1 cellular context compared by ENCODE assay signal in genomic region chr10:76874896-76875295, GRCh38.
TF ChIP-seq lines count a peak whose summit lies in the region.

No MANE protein-coding gene starts in this region.

TF ChIP-seq in H1, 55 proteins besides CTCF, POLR2A, EP300 and RAD21 (continued from another document):
- TF ChIP-seq EZH2 (IDR thresholded peaks at IDR 0.05; ENCODE audit: low read depth, low read length, severe bottlenecking) (no peak), CEBPB (IDR thresholded peaks at IDR 0.05; ENCODE audit: low read depth, low read length) (no peak), KDM5A (IDR thresholded peaks at IDR 0.05; ENCODE audit: low read length) (no peak), CHD7 (IDR thresholded peaks at IDR 0.05; ENCODE audit: insufficient replicate concordance, low read length) (no peak), TAF1 (IDR thresholded peaks at IDR 0.05; ENCODE audit: low read depth, low read length) (no peak), TEAD4 (IDR thresholded peaks at IDR 0.05; ENCODE audit: low read depth, low read length) (no peak)
